In genomic region chr2:20577495-20578235, GRCh38 we compare ENCODE assay signal across 10 cellular contexts.
DNase-seq lines count a peak whose midpoint lies in the region; ATAC-seq and TF ChIP-seq lines count a peak whose summit lies in the region.
"Had no signal": no experiment of that assay in that cellular context is flagged by ENCODE, and none has a peak within 500 bp of the region (broad histone marks: within the 10 kb centered on the region; RNA-seq: fewer than 3 reads in every experiment).

No MANE protein-coding gene starts in this region.

- ATAC-seq in gastroesophageal sphincter (no peak), thoracic aorta (ENCODE audit: insufficient number of reproducible peaks, low FRiP score, low read depth) (no peak), HG02970 (IDR thresholded peaks at IDR 0.05; ENCODE audit: low FRiP score, unreplicated experiment) (no peak), GM19397 (IDR thresholded peaks at IDR 0.05; ENCODE audit: unreplicated experiment) (no peak)

- no peak for DNase-seq in activated naive CD4-positive, alpha-beta T cell treated with anti-CD3 and anti-CD28 coated beads, Interleukin-2, amount 50 U/mL, for 16 hours
- no peak for DNase-seq in activated CD4-positive, alpha-beta memory T cell treated with anti-CD3 and anti-CD28 coated beads, Interleukin-2, amount 10 ng/mL, durations not matched to agents 7 days and 5 days
- DNase-seq in thoracic aorta (ENCODE audit: low spot score) = no peak
- DNase-seq in NAMALWA (ENCODE audit: low spot score) = no peak
- DNase-seq: left colon, NCI-H187 had no signal

- CTCF ChIA-PET in activated CD4-positive, alpha-beta memory T cell treated with anti-CD3 and anti-CD28 coated beads, Interleukin-2, amount 10 ng/mL, durations not matched to agents 7 days and 5 days (lab: Charles Lee) = interaction anchor here (1.7 kb wide), 1 partner anchor 65 kb away, joined by 6 read pairs; no protein-coding TSS in a partner anchor

- H3K27ac ChIP-seq in gastroesophageal sphincter (peak overlapping the region in 3 of 4 donors; percentile 73 to 84 (median 83)), thoracic aorta (peak overlapping the region; percentile 89)

- no peak overlapping the region for H3K27ac Mint-ChIP-seq in activated naive CD4-positive, alpha-beta T cell treated with anti-CD3 and anti-CD28 coated beads, Interleukin-2, amount 50 U/mL, for 24 hours
- peak overlapping the region; percentile 97 for H3K27ac Mint-ChIP-seq in activated CD4-positive, alpha-beta memory T cell treated with anti-CD3 and anti-CD28 coated beads, Interleukin-2, amount 10 ng/mL, durations not matched to agents 7 days and 5 days

- no peaks in the 10 kb centered on the region for H3K36me3 Mint-ChIP-seq in activated naive CD4-positive, alpha-beta T cell treated with anti-CD3 and anti-CD28 coated beads, Interleukin-2, amount 50 U/mL, for 24 hours
- H3K36me3 Mint-ChIP-seq in activated CD4-positive, alpha-beta memory T cell treated with anti-CD3 and anti-CD28 coated beads, Interleukin-2, amount 10 ng/mL, durations not matched to agents 7 days and 5 days (ENCODE audit: low read depth) = peaks cover 17% of the 10 kb centered on the region

- H3K9me3 Mint-ChIP-seq in activated naive CD4-positive, alpha-beta T cell treated with anti-CD3 and anti-CD28 coated beads, Interleukin-2, amount 50 U/mL, for 24 hours = no peaks in the 10 kb centered on the region
- H3K9me3 Mint-ChIP-seq in activated CD4-positive, alpha-beta memory T cell treated with anti-CD3 and anti-CD28 coated beads, Interleukin-2, amount 10 ng/mL, durations not matched to agents 7 days and 5 days = peaks cover 11% of the 10 kb centered on the region

- 89% methylated on average over 3 of the region's 12 CpGs; no CpG with 5 or more reads in 1 of the 2 donors for WGBS in gastroesophageal sphincter (ENCODE audit: low coverage in 1 of 2), 2 donors

- H3K4me3 ChIP-seq in gastroesophageal sphincter (no peak overlapping the region), thoracic aorta (no peak overlapping the region)

- H3K27me3 ChIP-seq in gastroesophageal sphincter = no peaks in the 10 kb centered on the region
- H3K27me3 ChIP-seq in thoracic aorta (replicated peaks; ENCODE audit: insufficient read depth) = no peaks in the 10 kb centered on the region

- TF ChIP-seq CTCF in gastroesophageal sphincter (IDR thresholded peaks at IDR 0.05) (no peak), thoracic aorta (IDR thresholded peaks at IDR 0.05) (no peak)

- H3K27me3 Mint-ChIP-seq in activated naive CD4-positive, alpha-beta T cell treated with anti-CD3 and anti-CD28 coated beads, Interleukin-2, amount 50 U/mL, for 24 hours = no peaks in the 10 kb centered on the region
- H3K27me3 Mint-ChIP-seq in activated CD4-positive, alpha-beta memory T cell treated with anti-CD3 and anti-CD28 coated beads, Interleukin-2, amount 10 ng/mL, durations not matched to agents 7 days and 5 days = no peaks in the 10 kb centered on the region

- no peak for TF ChIP-seq POLR2A in gastroesophageal sphincter (IDR thresholded peaks at IDR 0.05)

- POLR2A ChIA-PET in activated CD4-positive, alpha-beta memory T cell treated with anti-CD3 and anti-CD28 coated beads, Interleukin-2, amount 10 ng/mL, durations not matched to agents 7 days and 5 days (lab: Charles Lee) = interaction anchor here (0.6 to 2.2 kb wide), 8 partner anchors 18 to 245 kb away, joined by 3 to 11 read pairs (median 6); partner anchors contain the start of genes HS1BP3, LDAH and RHOB

- H3K4me3 Mint-ChIP-seq in activated naive CD4-positive, alpha-beta T cell treated with anti-CD3 and anti-CD28 coated beads, Interleukin-2, amount 50 U/mL, for 24 hours = peak overlapping the region; percentile 33
- peak overlapping the region; percentile 10 for H3K4me3 Mint-ChIP-seq in activated CD4-positive, alpha-beta memory T cell treated with anti-CD3 and anti-CD28 coated beads, Interleukin-2, amount 10 ng/mL, durations not matched to agents 7 days and 5 days

- H3K36me3 ChIP-seq in gastroesophageal sphincter (no peaks in the 10 kb centered on the region), thoracic aorta (no peaks in the 10 kb centered on the region)

- H3K4me1 Mint-ChIP-seq in activated naive CD4-positive, alpha-beta T cell treated with anti-CD3 and anti-CD28 coated beads, Interleukin-2, amount 50 U/mL, for 24 hours = peaks cover 9% of the 10 kb centered on the region
- H3K4me1 Mint-ChIP-seq in activated CD4-positive, alpha-beta memory T cell treated with anti-CD3 and anti-CD28 coated beads, Interleukin-2, amount 10 ng/mL, durations not matched to agents 7 days and 5 days = peaks cover 68% of the 10 kb centered on the region

- peaks cover 0 to 68% (median 38%) of the 10 kb centered on the region in 3 donors for H3K4me1 ChIP-seq in gastroesophageal sphincter
- peaks cover 18 to 40% of the 10 kb centered on the region in 2 donors for H3K4me1 ChIP-seq in thoracic aorta (ENCODE audit: control insufficient read depth in 1 of 2, low read depth in 2 of 2)

- H3K9me3 ChIP-seq in gastroesophageal sphincter = peaks cover 0 to 9% (median 0%) of the 10 kb centered on the region in 3 donors
- no peaks in the 10 kb centered on the region for H3K9me3 ChIP-seq in thoracic aorta

- no peak for TF ChIP-seq EP300 in gastroesophageal sphincter (IDR thresholded peaks at IDR 0.05)
